Comparison of ENCODE assay signal across 1 cellular context in genomic region chr11:2931771-2932738, GRCh38.
TF ChIP-seq lines count a peak whose summit lies in the region.

No MANE protein-coding gene starts in this region.

TF ChIP-seq in HCT116, 20 proteins besides CTCF, POLR2A, EP300 and RAD21:
- TF ChIP-seq EZH2phosphoT487 (IDR thresholded peaks at IDR 0.05; ENCODE audit: borderline replicate concordance): no peak
